In genomic region chr9:112361602-112362001, GRCh38 we compare ENCODE assay signal across 8 cellular contexts. TPM values are rescaled to one million over a fixed set of nuclear protein-coding genes. Genes with fewer than 3 reads are reported as not detected.
DNase-seq lines count a peak whose midpoint lies in the region; ATAC-seq, FAIRE-seq and TF ChIP-seq lines count a peak whose summit lies in the region.

No MANE protein-coding gene starts in this region.

- peak; percentile 75 for FAIRE-seq in GM18507 (lab: Jason Lieb, UNC)

- peak; percentile 11 for TF ChIP-seq CTCF in AG09319 (IDR thresholded peaks at IDR 0.05; ENCODE audit: low read depth, low read length)

- DNase-seq in AG09319 (ENCODE audit: extremely low read depth, low read depth) (no peak), GM18507 (ENCODE audit: extremely low spot score, insufficient read length, low read depth) (no peak), NOMO-1 (lab: John Stamatoyannopoulos, UW; ENCODE audit: unreplicated experiment in 2 of 2) (peak; percentile 18 to 68), dermis microvascular lymphatic vessel endothelial cell (ENCODE audit: low read depth in 2 of 2) (peak; percentile 37 to 62), myocyte (ENCODE audit: low read depth) (peak; percentile 57)

- no peak for ATAC-seq in GM18520 (IDR thresholded peaks at IDR 0.05; ENCODE audit: unreplicated experiment)
- no peak for ATAC-seq in GM18498 (IDR thresholded peaks at IDR 0.05; ENCODE audit: unreplicated experiment)
- no peak for ATAC-seq in GM18907 (IDR thresholded peaks at IDR 0.05; ENCODE audit: unreplicated experiment)

RNA-seq across cellular contexts. Expression of gene HSDL2, which starts 18.3 kb away (rescaled TPM):
- total RNA-seq in dermis microvascular lymphatic vessel endothelial cell (17.3 and 21.6 TPM in 2 replicates), myocyte (41.3 and 58.5 TPM in 2 replicates)
- 12.9 TPM for polyA plus RNA-seq in myocyte (2012)

RNA-seq across cellular contexts. Expression of gene PTBP3, which starts 28.2 kb away (rescaled TPM):
- 40.2 and 41.6 TPM in 2 replicates for total RNA-seq in dermis microvascular lymphatic vessel endothelial cell
- 38.0 and 46.7 TPM in 2 replicates for total RNA-seq in myocyte
- polyA plus RNA-seq in myocyte (2012): 7.4 TPM

Comparison
In these comparisons a context has a peak if more than half of its experiments do, and no peak if none do; other contexts are left out.
1. DNase-seq: peak in NOMO-1 (2 of 2), dermis microvascular lymphatic vessel endothelial cell (2 of 2) and myocyte (single experiment); none in AG09319 (single experiment) and GM18507 (single experiment).